ENCODE assay signal across 8 cellular contexts in genomic region chr1:211260161-211261107, GRCh38. TPM values are rescaled to one million over a fixed set of nuclear protein-coding genes. Genes with fewer than 3 reads are reported as not detected.
DNase-seq lines count a peak whose midpoint lies in the region; FAIRE-seq and TF ChIP-seq lines count a peak whose summit lies in the region.

No MANE protein-coding gene starts in this region.

- H3K9ac ChIP-seq in GM23248, result peak overlapping the region; percentile 84

- peaks cover 24% of the 10 kb centered on the region for H3F3A ChIP-seq in GM23248 (ENCODE audit: insufficient read depth)

- H3K79me2 ChIP-seq in GM23248 (ENCODE audit: insufficient read depth), result peaks cover 58% of the 10 kb centered on the region

- no peak for TF ChIP-seq CTCF in LNCaP clone FGC (IDR thresholded peaks at IDR 0.05; ENCODE audit: control insufficient read depth, extremely low read depth, insufficient read depth)
- TF ChIP-seq CTCF in neutrophil (IDR thresholded peaks at IDR 0.05), result no peak

- H3K27me3 ChIP-seq in GM23248 (replicated peaks; ENCODE audit: insufficient read depth), result no peaks in the 10 kb centered on the region
- H3K27me3 ChIP-seq in SJSA1 (replicated peaks), result no peaks in the 10 kb centered on the region
- H3K27me3 ChIP-seq in neutrophil, result no peaks in the 10 kb centered on the region

- DNase-seq in ELF-1 (ENCODE audit: low read depth, low spot score), result peak; percentile 84
- peak; percentile 90 for DNase-seq in GM23248
- peak; percentile 69 for DNase-seq in LNCaP clone FGC (ENCODE audit: low read depth)
- peak; percentile 55 to 73 for DNase-seq in SJSA1 (ENCODE audit: low read depth in 1 of 2, low spot score in 2 of 2)
- DNase-seq in activated naive CD4-positive, alpha-beta T cell treated with Interleukin-2 at 50 U/mL for 16 hours, result peak; percentile 72
- peak; percentile 64 to 70 for DNase-seq in frontal cortex (ENCODE audit: low spot score in 2 of 2)
- peak; percentile 28 to 94 (median 83) for DNase-seq in substantia nigra (lab: John Stamatoyannopoulos, UW)

- peak overlapping the region; percentile 85 for H2AFZ ChIP-seq in GM23248

- H3K36me3 ChIP-seq in GM23248 (ENCODE audit: low read depth) (0 out of 2 replicates have a peak, but pooled peaks cover 8% of the 10 kb centered on the region), SJSA1 (peaks cover 27% of the 10 kb centered on the region), neutrophil (peaks cover 13% of the 10 kb centered on the region)

- H3K27ac ChIP-seq in GM23248 (peak overlapping the region; percentile 72), SJSA1 (no peak overlapping the region), neutrophil (peak overlapping the region; percentile 97), substantia nigra (ENCODE audit: low read depth, low read length, poor library complexity, severe bottlenecking) (peak overlapping the region; percentile 87)

- WGBS in GM23248 (ENCODE audit: low coverage in 1 of 2, low lambda C conversion rate in 2 of 2, missing lambda C conversion rate in 2 of 2), 2 experiments, result 1% methylated on average over 40 to 46 of the region's 58 CpGs

- in situ Hi-C loops in GM23248 (cut with MboI), result no loop called here

- H3K4me1 ChIP-seq in GM23248 (ENCODE audit: insufficient read depth) (peaks cover 11% of the 10 kb centered on the region), SJSA1 (replicated peaks) (peaks cover 14% of the 10 kb centered on the region), neutrophil (ENCODE audit: control insufficient read depth in 1 of 2, insufficient read depth in 1 of 2, low read depth in 1 of 2, low read length in 1 of 2) (peaks cover 15 to 20% of the 10 kb centered on the region in 2 experiments)

- H3K9me3 ChIP-seq in GM23248 (ENCODE audit: low read depth) (no peaks in the 10 kb centered on the region), SJSA1 (replicated peaks) (no peaks in the 10 kb centered on the region), neutrophil (no peaks in the 10 kb centered on the region)

- no peak for FAIRE-seq in frontal cortex (lab: Jason Lieb, UNC)

- H3K4me2 ChIP-seq in GM23248 (ENCODE audit: unreplicated experiment), result peak overlapping the region; percentile 91

- no peaks in the 10 kb centered on the region for H3K9me2 ChIP-seq in GM23248 (ENCODE audit: insufficient read depth)

- 0 out of 2 replicates have a peak, but pooled peaks cover 4% of the 10 kb centered on the region for H4K20me1 ChIP-seq in GM23248 (ENCODE audit: insufficient read depth)

- H3K4me3 ChIP-seq in GM23248 (peak overlapping the region; percentile 88), LNCaP clone FGC (ENCODE audit: low read depth, low read length) (peak overlapping the region; percentile 90), SJSA1 (peak overlapping the region; percentile 69), neutrophil (ENCODE audit: low read depth in 1 of 2, low read length in 1 of 2) (peak overlapping the region; percentile 88 to 90)

RNA-seq across cellular contexts. Expression of gene RCOR3, which starts 1.3 kb away (rescaled TPM):
- total RNA-seq in GM23248 (2014; rRNA removed; shearing (Covaris generic)), result 11.4 and 13.8 TPM in 2 replicates
- 21.7 and 25.8 TPM in 2 replicates for polyA plus RNA-seq in GM23248 (2016; fragmentation: Nextera tagmentation; extraction: Ambion mirVana)
- 13.3 and 17.5 TPM in 2 replicates for total RNA-seq in SJSA1 (2014; rRNA removed; shearing (Covaris generic))
- total RNA-seq in frontal cortex, result 40.4 TPM
